In genomic region chr6:12958052-12958706, GRCh38 we compare ENCODE assay signal across 8 cellular contexts.
DNase-seq lines count a peak whose midpoint lies in the region; ATAC-seq and TF ChIP-seq lines count a peak whose summit lies in the region.

No MANE protein-coding gene starts in this region.

- H3K4me3 ChIP-seq in left ventricle myocardium inferior = peak overlapping the region; percentile 73

- no peaks in the 10 kb centered on the region for H3K9me3 ChIP-seq in T-helper 17 cell (ENCODE audit: control insufficient read depth, low read length, poor library complexity, severe bottlenecking)
- no peaks in the 10 kb centered on the region for H3K9me3 ChIP-seq in left ventricle myocardium inferior (replicated peaks)

- peaks cover 26% of the 10 kb centered on the region for H3K4me1 Mint-ChIP-seq in T-helper 17 cell

- TF ChIP-seq POLR2A in GM18505 (IDR thresholded peaks at IDR 0.05; ENCODE audit: borderline replicate concordance, extremely low read depth, insufficient read depth, insufficient read length) = no peak

- H3K27ac Mint-ChIP-seq in T-helper 17 cell = no peak overlapping the region

- peaks cover 2% of the 10 kb centered on the region for H3K36me3 Mint-ChIP-seq in T-helper 17 cell (ENCODE audit: low read depth)

- H3K4me3 Mint-ChIP-seq in T-helper 17 cell = peak overlapping the region; percentile 92

- DNase-seq in EL (peak; percentile 37), T-helper 17 cell (no peak), left ventricle myocardium inferior (no peak), retina (peak; percentile 32), epidermal melanocyte (ENCODE audit: insufficient read length, low spot score) (no peak), dedifferentiated amniotic fluid mesenchymal stem cell (ENCODE audit: extremely low spot score) (no peak)

- peaks cover 73% of the 10 kb centered on the region for H3K4me1 ChIP-seq in left ventricle myocardium inferior

- no peak for TF ChIP-seq CTCF in left ventricle myocardium inferior (IDR thresholded peaks at IDR 0.05; ENCODE audit: borderline replicate concordance)

- H3K27me3 ChIP-seq in left ventricle myocardium inferior (ENCODE audit: low read depth) = no peaks in the 10 kb centered on the region

- H3K27ac ChIP-seq in left ventricle myocardium inferior (replicated peaks) = peak overlapping the region; percentile 90

- peaks cover 64% of the 10 kb centered on the region for H3K27me3 Mint-ChIP-seq in T-helper 17 cell

- H3K36me3 ChIP-seq in left ventricle myocardium inferior = no peaks in the 10 kb centered on the region

- intact Hi-C loops in left ventricle myocardium inferior (cut with micrococcal nuclease) = no loop called here

- ATAC-seq in T-helper 17 cell (no peak), esophagus mucosa (no peak), GM18505 (IDR thresholded peaks at IDR 0.05; ENCODE audit: unreplicated experiment) (no peak)

Comparison
In these comparisons a context has a peak if more than half of its experiments do, and no peak if none do; other contexts are left out.
1. DNase-seq: peak in EL (single experiment) and retina (single experiment); none in T-helper 17 cell (0 of 3), left ventricle myocardium inferior (single experiment), epidermal melanocyte (single experiment) and dedifferentiated amniotic fluid mesenchymal stem cell (single experiment).